In the genomic region with DNA sequence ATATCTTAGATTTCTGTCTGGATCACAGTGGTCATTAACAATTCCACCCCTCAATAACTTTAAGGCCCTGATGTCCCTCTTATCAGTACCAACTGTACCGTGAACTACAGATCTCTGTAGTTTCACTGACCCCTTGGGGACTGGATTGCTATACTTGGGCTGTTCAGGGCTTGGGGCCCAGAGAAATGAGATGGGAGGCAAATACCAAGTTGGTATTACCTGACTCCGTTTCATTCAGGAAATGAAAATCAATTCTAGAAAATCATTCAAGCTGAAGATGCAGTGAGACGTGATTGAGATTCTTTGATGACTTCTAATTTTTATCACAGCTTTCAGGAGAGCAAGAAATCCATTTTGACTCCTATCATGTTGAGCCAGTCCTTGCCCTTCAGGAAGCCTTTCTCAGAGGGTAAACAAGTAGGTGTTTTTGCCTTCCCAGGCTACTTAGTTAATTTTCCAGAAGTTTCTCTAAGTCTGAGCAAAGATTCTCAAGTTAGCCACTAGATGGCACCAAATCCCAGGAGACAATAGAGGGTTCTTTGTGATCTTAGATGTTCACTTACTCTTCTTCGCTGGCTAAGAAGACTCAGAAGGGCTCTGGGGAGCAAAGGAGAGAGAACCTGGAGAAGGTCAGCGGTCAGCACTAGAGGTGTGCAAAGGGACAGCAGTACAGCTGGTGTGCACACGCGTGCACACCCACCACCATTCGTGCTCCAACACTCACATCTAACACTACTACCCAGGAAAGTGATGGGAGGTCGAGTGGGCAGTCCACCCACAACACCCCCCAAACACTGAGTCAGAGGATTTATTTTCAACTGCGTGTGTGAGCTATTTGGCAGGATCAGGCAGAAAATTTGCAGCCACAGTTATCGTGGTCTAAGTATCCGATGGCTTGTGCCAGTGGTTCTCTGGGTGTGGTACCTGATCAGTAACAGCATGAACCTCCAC, we compare ENCODE assay signal across 8 cellular contexts. TPM values are rescaled to one million over a fixed set of nuclear protein-coding genes. Genes with fewer than 3 reads are reported as not detected.
DNase-seq lines count a peak whose midpoint lies in the region; ATAC-seq, FAIRE-seq and TF ChIP-seq lines count a peak whose summit lies in the region.

No MANE protein-coding gene starts in this region.

- no peaks in the 10 kb centered on the region for H3K9me3 Mint-ChIP-seq in activated T-helper 1 cell treated with anti-CD3 and anti-CD28 coated beads, Interleukin-12 subunit alpha, Interleukin-12 subunit beta, Interleukin-2, Interleukin-4 antibody, amounts not matched to agents 30 ng/mL and 10 ng/mL and 1 ng/mL, durations not matched to agents 14 hours and 24 hours and 36 hours

- intact Hi-C loops in activated T-helper 1 cell treated with anti-CD3 and anti-CD28 coated beads, Interleukin-12 subunit alpha, Interleukin-12 subunit beta, Interleukin-2, Interleukin-4 antibody, amounts not matched to agents 30 ng/mL and 10 ng/mL and 1 ng/mL, durations not matched to agents 14 hours and 24 hours and 36 hours (cut with micrococcal nuclease): loop anchor here (1.0 to 10.0 kb wide), 7 partner anchors 15 to 517 kb away; a partner anchor contains a TSS
- intact Hi-C loops in pancreas (cut with DNase I): no loop called here

- 31 to 37% methylated on average over 3 to 6 of the region's 12 CpGs for WGBS in gastroesophageal sphincter (ENCODE audit: low coverage in 1 of 2), 2 donors
- whole genome bisulfite sequencing in pancreas, 2 donors: 34 to 38% methylated on average over 12 of the region's 12 CpGs

- ATAC-seq in GM19035 (IDR thresholded peaks at IDR 0.05; ENCODE audit: unreplicated experiment) (peak; percentile 62), HG03196 (IDR thresholded peaks at IDR 0.05; ENCODE audit: unreplicated experiment) (peak; percentile 50), gastroesophageal sphincter (peak; percentile 42), pancreas (peak; percentile 38 to 76 (median 64))

- H3K4me3 ChIP-seq in gastroesophageal sphincter: no peak overlapping the region
- H3K4me3 ChIP-seq in pancreas: no peak overlapping the region

- peaks cover 0 to 81% (median 0%) of the 10 kb centered on the region in 3 donors for H3K4me1 ChIP-seq in gastroesophageal sphincter
- peaks cover 0 to 3% (median 0%) of the 10 kb centered on the region in 3 donors for H3K4me1 ChIP-seq in pancreas

- H3K36me3 ChIP-seq in gastroesophageal sphincter (peaks cover 0 to 15% of the 10 kb centered on the region in 2 donors), pancreas (no peaks in the 10 kb centered on the region)

- H3K27me3 ChIP-seq in gastroesophageal sphincter (no peaks in the 10 kb centered on the region), pancreas (no peaks in the 10 kb centered on the region)

- H3K36me3 Mint-ChIP-seq in activated T-helper 1 cell treated with anti-CD3 and anti-CD28 coated beads, Interleukin-12 subunit alpha, Interleukin-12 subunit beta, Interleukin-2, Interleukin-4 antibody, amounts not matched to agents 30 ng/mL and 10 ng/mL and 1 ng/mL, durations not matched to agents 14 hours and 24 hours and 36 hours (ENCODE audit: low read depth): peaks cover 21% of the 10 kb centered on the region

- TF ChIP-seq POLR2A in gastroesophageal sphincter (IDR thresholded peaks at IDR 0.05): no peak

- no peaks in the 10 kb centered on the region for H3K27me3 Mint-ChIP-seq in activated T-helper 1 cell treated with anti-CD3 and anti-CD28 coated beads, Interleukin-12 subunit alpha, Interleukin-12 subunit beta, Interleukin-2, Interleukin-4 antibody, amounts not matched to agents 30 ng/mL and 10 ng/mL and 1 ng/mL, durations not matched to agents 14 hours and 24 hours and 36 hours (ENCODE audit: insufficient read depth)

- H3K4me1 Mint-ChIP-seq in activated T-helper 1 cell treated with anti-CD3 and anti-CD28 coated beads, Interleukin-12 subunit alpha, Interleukin-12 subunit beta, Interleukin-2, Interleukin-4 antibody, amounts not matched to agents 30 ng/mL and 10 ng/mL and 1 ng/mL, durations not matched to agents 14 hours and 24 hours and 36 hours (ENCODE audit: low read depth): peaks cover 49% of the 10 kb centered on the region

- no peak for TF ChIP-seq EP300 in gastroesophageal sphincter (IDR thresholded peaks at IDR 0.05)

- peak; percentile 54 to 84 (median 62) for TF ChIP-seq CTCF in gastroesophageal sphincter (IDR thresholded peaks at IDR 0.05)
- TF ChIP-seq CTCF in pancreas (IDR thresholded peaks at IDR 0.05): peak; percentile 66 to 85 (median 78)

- no peak for FAIRE-seq in pancreas (lab: Jason Lieb, UNC)

- peak; percentile 18 for DNase-seq in COR-L47 (lab: John Stamatoyannopoulos, UW)
- peak; percentile 39 for DNase-seq in NCI-H446 treated with DMSO at 0.1 percent for 48 hours (lab: John Stamatoyannopoulos, UW)
- peak; percentile 17 for DNase-seq in activated T-helper 1 cell treated with anti-CD3 and anti-CD28 coated beads, Interleukin-12 subunit alpha, Interleukin-12 subunit beta, Interleukin-2, Interleukin-4 antibody, amounts not matched to agents 30 ng/mL and 10 ng/mL and 1 ng/mL, durations not matched to agents 14 hours and 24 hours and 36 hours (ENCODE audit: low spot score)
- DNase-seq in pancreas: peak in 1 of 6 donors; percentile 30
- DNase-seq in HuH-7.5 (ENCODE audit: low spot score): no peak

- peak overlapping the region; percentile 42 for H3K4me3 Mint-ChIP-seq in activated T-helper 1 cell treated with anti-CD3 and anti-CD28 coated beads, Interleukin-12 subunit alpha, Interleukin-12 subunit beta, Interleukin-2, Interleukin-4 antibody, amounts not matched to agents 30 ng/mL and 10 ng/mL and 1 ng/mL, durations not matched to agents 14 hours and 24 hours and 36 hours

- peak overlapping the region; percentile 70 for H3K27ac Mint-ChIP-seq in activated T-helper 1 cell treated with anti-CD3 and anti-CD28 coated beads, Interleukin-12 subunit alpha, Interleukin-12 subunit beta, Interleukin-2, Interleukin-4 antibody, amounts not matched to agents 30 ng/mL and 10 ng/mL and 1 ng/mL, durations not matched to agents 14 hours and 24 hours and 36 hours

- H3K9me3 ChIP-seq in gastroesophageal sphincter: no peaks in the 10 kb centered on the region
- no peaks in the 10 kb centered on the region for H3K9me3 ChIP-seq in pancreas

- H3K27ac ChIP-seq in gastroesophageal sphincter (peak overlapping the region in 3 of 4 donors; percentile 62 to 93 (median 74)), pancreas (peak overlapping the region in 2 of 4 donors; percentile 56 to 74)

RNA-seq across cellular contexts. Expression of a gene that starts 7.4 kb away (rescaled TPM):
- 20.6 and 21.3 TPM in 2 replicates for total RNA-seq in activated T-helper 1 cell treated with anti-CD3 and anti-CD28 coated beads, Interleukin-12 subunit alpha, Interleukin-12 subunit beta, Interleukin-2, Interleukin-4 antibody, amounts not matched to agents 30 ng/mL and 10 ng/mL and 1 ng/mL, durations not matched to agents 14 hours and 24 hours and 36 hours
- 10 to 100 TPM; 38.8 to 66.6 (median 62.1) TPM for total RNA-seq in gastroesophageal sphincter
- total RNA-seq in pancreas: 10 to 100 TPM; 15.0 to 32.8 (median 23.3) TPM
- 10 to 100 TPM; 16.2 to 42.5 TPM for polyA plus RNA-seq in pancreas

RNA-seq across cellular contexts. Expression of a gene that starts 7.7 kb away (rescaled TPM):
- 65.7 and 67.9 TPM in 2 replicates for total RNA-seq in activated T-helper 1 cell treated with anti-CD3 and anti-CD28 coated beads, Interleukin-12 subunit alpha, Interleukin-12 subunit beta, Interleukin-2, Interleukin-4 antibody, amounts not matched to agents 30 ng/mL and 10 ng/mL and 1 ng/mL, durations not matched to agents 14 hours and 24 hours and 36 hours
- total RNA-seq in gastroesophageal sphincter: 10 to 100 TPM in 3 of 4 donors, 1 to 10 TPM in 1; 9.2 to 22.0 (median 16.1) TPM
- total RNA-seq in pancreas: 10 to 100 TPM in 1 of 6 donors, 1 to 10 TPM in 5; 5.1 to 12.8 (median 7.3) TPM
- polyA plus RNA-seq in pancreas: 10 to 100 TPM; 11.2 to 20.5 TPM

RNA-seq across cellular contexts. Expression of a gene that starts 24.6 kb away (rescaled TPM):
- total RNA-seq in activated T-helper 1 cell treated with anti-CD3 and anti-CD28 coated beads, Interleukin-12 subunit alpha, Interleukin-12 subunit beta, Interleukin-2, Interleukin-4 antibody, amounts not matched to agents 30 ng/mL and 10 ng/mL and 1 ng/mL, durations not matched to agents 14 hours and 24 hours and 36 hours: 226 and 269 TPM in 2 replicates
- 1,000 to 10,000 TPM in 3 of 4 donors, 100 to 1,000 TPM in 1; 629 to 1,573 (median 1,208) TPM for total RNA-seq in gastroesophageal sphincter
- total RNA-seq in pancreas: 100 to 1,000 TPM in 4 of 6 donors, 10 to 100 TPM in 2; 78.4 to 258 (median 115) TPM
- 1,000 to 10,000 TPM; 1,169 to 1,515 TPM for polyA plus RNA-seq in pancreas

RNA-seq across cellular contexts. Expression of a gene that starts 29.5 kb away (rescaled TPM):
- total RNA-seq in activated T-helper 1 cell treated with anti-CD3 and anti-CD28 coated beads, Interleukin-12 subunit alpha, Interleukin-12 subunit beta, Interleukin-2, Interleukin-4 antibody, amounts not matched to agents 30 ng/mL and 10 ng/mL and 1 ng/mL, durations not matched to agents 14 hours and 24 hours and 36 hours: not detected in 2 replicates
- 10 to 100 TPM in 1 of 4 donors, 1 to 10 TPM in 3; 2.2 to 14.8 (median 4.5) TPM for total RNA-seq in gastroesophageal sphincter
- total RNA-seq in pancreas: 1 to 10 TPM in 3 of 6 donors, under 1 TPM in 3; 0.43 to 5.6 (median 0.97) TPM
- 1 to 10 TPM in 1 of 2 donors, under 1 TPM in 1; 0.53 to 1.7 TPM for polyA plus RNA-seq in pancreas
